8 cellular contexts compared by ENCODE assay signal in genomic region chr1:26035203-26035958, GRCh38. TPM values are rescaled to one million over a fixed set of nuclear protein-coding genes. Genes with fewer than 3 reads are reported as not detected.
A peak's percentile ranks its signal among the peaks of the same experiment; 100 is the strongest.
DNase-seq lines count a peak whose midpoint lies in the region; ATAC-seq and TF ChIP-seq lines count a peak whose summit lies in the region.

No MANE protein-coding gene starts in this region.

- TF ChIP-seq CTCF in OCI-LY3 (IDR thresholded peaks at IDR 0.05; ENCODE audit: low read depth, low read length) = no peak
- no peak for TF ChIP-seq CTCF in mucosa of descending colon (IDR thresholded peaks at IDR 0.05)

- peak overlapping the region; percentile 77 for H3K9ac ChIP-seq in OCI-LY3 (ENCODE audit: low read length)

- H3K79me2 ChIP-seq in OCI-LY3 (ENCODE audit: low read length) = no peaks in the 10 kb centered on the region

- H3K4me1 ChIP-seq in OCI-LY3 (ENCODE audit: low read length) (no peaks in the 10 kb centered on the region), mucosa of descending colon (ENCODE audit: low read depth) (peaks cover 9% of the 10 kb centered on the region)

- H3K4me2 ChIP-seq in OCI-LY3 (ENCODE audit: low read length) = peak overlapping the region; percentile 98

- H3K27ac ChIP-seq in OCI-LY3 (ENCODE audit: low read length) (no peak overlapping the region), epithelial cell of prostate (peak overlapping the region; percentile 20)

- H3K36me3 ChIP-seq in OCI-LY3 (replicated peaks; ENCODE audit: low read depth, low read length) (no peaks in the 10 kb centered on the region), mucosa of descending colon (ENCODE audit: low read depth) (no peaks in the 10 kb centered on the region)

- H3K27me3 ChIP-seq in OCI-LY3 (ENCODE audit: low read depth, low read length) = no peaks in the 10 kb centered on the region

- peak; percentile 92 for ATAC-seq in GM21447 (IDR thresholded peaks at IDR 0.05; ENCODE audit: unreplicated experiment)
- peak; percentile 97 for ATAC-seq in mucosa of descending colon

- H2AFZ ChIP-seq in OCI-LY3 (ENCODE audit: low read depth, low read length) = peak overlapping the region; percentile 99

- peak overlapping the region; percentile 100 for H3K4me3 ChIP-seq in OCI-LY3 (ENCODE audit: low read length)
- H3K4me3 ChIP-seq in mucosa of descending colon = peak overlapping the region; percentile 44

- H3K9me3 ChIP-seq in OCI-LY3 (ENCODE audit: insufficient read depth, low read length) (no peaks in the 10 kb centered on the region), mucosa of descending colon (no peaks in the 10 kb centered on the region)

- DNase-seq in COR-L47 (lab: John Stamatoyannopoulos, UW) (peak; percentile 89), HuH-7 (ENCODE audit: low spot score) (peak; percentile 99), activated T-cell treated with anti-CD3 and anti-CD28 coated beads for 4 hours (peak; percentile 89), epithelial cell of prostate (ENCODE audit: low read depth, low spot score) (peak; percentile 54), mucosa of descending colon (peak; percentile 92 to 98 (median 96))
- DNase-seq in stimulated activated CD8-positive, alpha-beta memory T cell treated with anti-CD3 and anti-CD28 coated beads, Interleukin-2, amount 100 ng/mL, for 48 hours (ENCODE audit: low read depth in 2 of 2) = peak; percentile 86 to 90

- intact Hi-C loops in mucosa of descending colon (cut with DNase I, micrococcal nuclease) = loop anchor here in 1 of 2 donors (10.0 kb wide), 1 partner anchor 109 kb away; no protein-coding TSS in a partner anchor

- no peaks in the 10 kb centered on the region for H4K20me1 ChIP-seq in OCI-LY3 (ENCODE audit: insufficient read depth, low read length)

RNA-seq across cellular contexts. Expression of gene SLC30A2, which starts 10.5 kb away (rescaled TPM):
- total RNA-seq in mucosa of descending colon = under 1 TPM; 0.12 to 0.14 (median 0.13) TPM

RNA-seq across cellular contexts. Expression of gene EXTL1, which starts 13.8 kb away (rescaled TPM):
- 1 to 10 TPM in 1 of 3 donors, under 1 TPM in 1, not detected in 1; 0.14 to 1.7 TPM for total RNA-seq in mucosa of descending colon

RNA-seq across cellular contexts. Expression of gene TRIM63, which starts 32.0 kb away (rescaled TPM):
- total RNA-seq in mucosa of descending colon = under 1 TPM in 2 of 3 donors, not detected in 1; 0.22 TPM

RNA-seq across cellular contexts. Expression of gene PAFAH2, which starts 37.5 kb away (rescaled TPM):
- 10 to 100 TPM; 25.8 to 51.8 (median 38.0) TPM for total RNA-seq in mucosa of descending colon
